In the genomic region with DNA sequence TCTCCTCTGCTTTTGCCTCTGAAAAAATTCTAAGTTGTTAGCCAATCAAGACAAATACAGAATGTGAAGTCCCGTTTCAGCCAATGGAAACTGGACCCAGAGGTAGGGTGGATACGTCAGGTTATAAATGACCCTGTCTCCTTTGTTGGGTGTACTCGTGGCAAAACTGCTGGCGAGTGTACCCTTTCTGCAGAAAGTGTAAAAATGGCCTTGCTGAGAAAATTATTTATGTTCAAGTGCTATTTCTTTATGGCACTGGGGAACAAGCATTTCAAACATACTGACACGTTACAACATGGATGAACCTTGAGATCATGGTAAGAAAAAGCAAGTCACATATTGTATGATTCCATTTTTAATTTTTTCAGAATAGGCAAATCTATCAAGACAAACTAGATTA, we compare ENCODE assay signal across 1 cellular context.
TF ChIP-seq lines count a peak whose summit lies in the region.

No MANE protein-coding gene starts in this region.

TF ChIP-seq in HCT116, 20 proteins besides CTCF, POLR2A, EP300 and RAD21:
- no peak for TF ChIP-seq SP1 (IDR thresholded peaks at IDR 0.05; ENCODE audit: low read depth)
- TF ChIP-seq CBX3 (IDR thresholded peaks at IDR 0.05; ENCODE audit: low read depth): peak; percentile 97
